Comparison of ENCODE assay signal across 18 cellular contexts in the genomic region with DNA sequence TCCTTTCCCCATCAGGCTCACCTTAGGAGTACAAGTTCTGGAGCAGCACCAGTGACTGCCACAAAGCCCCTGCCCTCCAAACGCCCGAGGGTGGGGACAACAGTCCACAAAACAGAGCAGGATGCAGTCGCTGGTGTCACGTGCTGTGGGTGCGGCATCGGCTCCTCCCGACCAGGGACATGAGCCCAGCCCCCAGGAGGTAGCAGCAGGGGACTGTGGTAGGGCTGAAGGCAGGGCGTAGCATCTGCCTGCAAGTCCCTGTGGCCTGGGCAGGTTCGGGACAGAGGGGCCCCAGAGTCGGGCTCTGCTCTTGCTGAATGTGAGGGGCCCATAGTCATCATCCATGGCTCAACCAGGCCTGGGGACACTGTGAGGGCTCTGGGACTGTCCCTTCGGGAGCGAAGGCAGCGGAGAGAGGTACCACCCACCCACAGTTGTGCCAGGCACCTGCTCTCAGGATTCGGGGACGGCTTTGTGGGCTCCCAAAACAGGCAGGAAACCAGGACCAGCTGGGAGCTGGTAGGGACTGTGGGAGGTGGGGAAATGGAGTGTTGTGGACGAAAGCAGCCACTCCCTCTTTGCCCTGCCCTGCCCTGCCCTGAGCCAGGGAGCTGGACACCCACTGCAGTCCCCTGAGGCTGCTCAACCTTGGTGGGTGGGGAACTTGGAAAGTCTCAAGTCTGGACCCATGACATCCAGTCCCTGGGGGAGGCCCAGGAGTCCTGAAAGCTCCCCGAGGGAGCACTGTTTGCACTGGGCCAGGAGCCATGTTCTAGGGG. TPM values are rescaled to one million over a fixed set of nuclear protein-coding genes. Genes with fewer than 3 reads are reported as not detected.
A peak's percentile ranks its signal among the peaks of the same experiment; 100 is the strongest.
DNase-seq lines count a peak whose midpoint lies in the region; ATAC-seq and TF ChIP-seq lines count a peak whose summit lies in the region.
"Had no signal": no experiment of that assay in that cellular context is flagged by ENCODE, and none has a peak within 500 bp of the region (broad histone marks: within the 10 kb centered on the region; RNA-seq: fewer than 3 reads in every experiment).

No MANE protein-coding gene starts in this region.

- H3K9me3 Mint-ChIP-seq in memory B cell, result peaks cover 9% of the 10 kb centered on the region

- peak overlapping the region; percentile 60 for H3K27ac Mint-ChIP-seq in memory B cell
- H3K27ac Mint-ChIP-seq: B cell had no signal

- intact Hi-C loops in upper lobe of right lung (cut with DNase I), result loop anchor here (5.0 kb wide), 1 partner anchor 103 kb away; no protein-coding TSS in a partner anchor

- H3K27me3 ChIP-seq in upper lobe of right lung, result no peaks in the 10 kb centered on the region

- no peak for ATAC-seq in memory B cell (ENCODE audit: low read depth)
- peak; percentile 33 for ATAC-seq in upper lobe of right lung
- ATAC-seq: Panc1, Right ventricle myocardium inferior had no signal

- H3K4me3 Mint-ChIP-seq in memory B cell, result no peak overlapping the region
- H3K4me3 Mint-ChIP-seq: B cell had no signal

- peak overlapping the region; percentile 96 for H3K27ac ChIP-seq in RWPE1
- H3K27ac ChIP-seq in upper lobe of right lung, result no peak overlapping the region
- H3K27ac ChIP-seq: SK-N-MC had no signal

- peak; percentile 75 for DNase-seq in COR-L47 (lab: John Stamatoyannopoulos, UW)
- DNase-seq in RWPE1 (ENCODE audit: low spot score), result no peak
- no peak for DNase-seq in memory B cell (ENCODE audit: low spot score in 2 of 2)
- DNase-seq in upper lobe of right lung, result no peak
- no peak for DNase-seq in Kasumi-1 (lab: John Stamatoyannopoulos, UW)
- DNase-seq in SKM-1 treated with dmso at 0.1 percent for 144 hours (lab: John Stamatoyannopoulos, UW; ENCODE audit: unreplicated experiment), result no peak
- no peak for DNase-seq in NCI-H1417 (lab: John Stamatoyannopoulos, UW)
- DNase-seq: CD8-positive, alpha-beta memory T cell; GF-D8; GOT3; MV-4-11; NCI-H1436; NCI-H2029; NCI-H524 had no signal

- peaks cover 29% of the 10 kb centered on the region for H3K4me1 Mint-ChIP-seq in memory B cell

- CTCF ChIA-PET in RWPE1 (lab: Yijun Ruan, JAX), result interaction anchor here (0.6 kb wide), 1 partner anchor 28 kb away, joined by 3 read pairs; no protein-coding TSS in a partner anchor

- H3K4me3 ChIP-seq in upper lobe of right lung, result no peak overlapping the region
- H3K4me3 ChIP-seq: SK-N-MC had no signal

- TF ChIP-seq CTCF in RWPE1 (conservative IDR thresholded peaks at IDR 0.05; ENCODE audit: low read depth), result no peak
- TF ChIP-seq CTCF in upper lobe of right lung (IDR thresholded peaks at IDR 0.05), result no peak

- H3K27me3 Mint-ChIP-seq in memory B cell, result no peaks in the 10 kb centered on the region
- H3K27me3 Mint-ChIP-seq: B cell had no signal

- H3K9me3 ChIP-seq in upper lobe of right lung, result peaks cover 5% of the 10 kb centered on the region

- no peaks in the 10 kb centered on the region for H3K4me1 ChIP-seq in upper lobe of right lung

- H3K36me3 ChIP-seq in upper lobe of right lung, result no peaks in the 10 kb centered on the region

- POLR2A ChIA-PET in RWPE1 (lab: Yijun Ruan, JAX; ENCODE audit: low non-redundant PET), result no interaction called here

- H3K36me3 Mint-ChIP-seq in memory B cell, result peaks cover 31% of the 10 kb centered on the region

RNA-seq across cellular contexts. Expression of a gene that starts 30.7 kb away (rescaled TPM):
- 49.5 TPM for total RNA-seq in upper lobe of right lung
